10 cellular contexts compared by ENCODE assay signal in the genomic region with DNA sequence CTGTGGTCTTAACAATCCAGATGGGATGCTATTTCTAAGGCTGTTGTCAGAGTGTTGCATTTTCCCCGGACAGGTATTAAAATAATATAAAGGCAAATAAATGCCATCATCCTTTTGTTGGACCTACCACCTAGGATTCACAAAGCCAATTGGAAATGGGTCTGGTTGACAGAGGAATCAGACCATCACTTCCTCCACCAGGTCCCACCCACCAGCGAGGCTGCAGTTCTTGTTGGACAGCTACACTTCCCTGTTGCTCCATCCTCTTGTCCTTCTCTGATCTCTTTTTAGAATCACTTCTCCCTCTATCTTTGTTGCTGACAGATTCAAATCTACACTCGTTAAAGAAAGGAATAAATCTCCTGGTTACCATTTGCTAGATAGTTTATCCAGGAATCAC. TPM values are rescaled to one million over a fixed set of nuclear protein-coding genes. Genes with fewer than 3 reads are reported as not detected.
DNase-seq lines count a peak whose midpoint lies in the region; ATAC-seq and TF ChIP-seq lines count a peak whose summit lies in the region.
"Had no signal": no experiment of that assay in that cellular context is flagged by ENCODE, and none has a peak within 500 bp of the region (broad histone marks: within the 10 kb centered on the region; RNA-seq: fewer than 3 reads in every experiment).

No MANE protein-coding gene starts in this region.

- TF ChIP-seq CTCF in endodermal cell (conservative IDR thresholded peaks at IDR 0.05) = no peak

- no peaks in the 10 kb centered on the region for H3K9me3 Mint-ChIP-seq in endodermal cell
- H3K9me3 Mint-ChIP-seq in stimulated activated effector memory CD8-positive, alpha-beta T cell treated with anti-CD3 and anti-CD28 coated beads, Interleukin-12 subunit alpha, Interleukin-12 subunit beta, amount 100 ng/mL, for 72 hours = no peaks in the 10 kb centered on the region
- H3K9me3 Mint-ChIP-seq: dendritic cell treated with granulocyte-macrophage colony-stimulating factor and Interleukin-4, amounts not matched to agents 40 ng/mL and 50 ng/mL, for 4 days had no signal

- H3K27ac ChIP-seq in endodermal cell (ENCODE audit: low read depth, low read length) = peak overlapping the region; percentile 97

- WGBS in endodermal cell (ENCODE audit: insufficient coverage in 1 of 2, insufficient read length in 1 of 2), 2 experiments = 46 to 80% methylated on average over 1 to 3 of the region's 3 CpGs

- peaks cover 21% of the 10 kb centered on the region for H3K4me1 Mint-ChIP-seq in endodermal cell
- H3K4me1 Mint-ChIP-seq in stimulated activated effector memory CD8-positive, alpha-beta T cell treated with anti-CD3 and anti-CD28 coated beads, Interleukin-12 subunit alpha, Interleukin-12 subunit beta, amount 100 ng/mL, for 72 hours = peaks cover 56% of the 10 kb centered on the region

- no peak for ATAC-seq in stimulated activated effector memory CD8-positive, alpha-beta T cell treated with anti-CD3 and anti-CD28 coated beads, Interleukin-12 subunit alpha, Interleukin-12 subunit beta, amount 100 ng/mL, for 72 hours
- no peak for ATAC-seq in HG03196 (IDR thresholded peaks at IDR 0.05; ENCODE audit: unreplicated experiment)
- ATAC-seq in GM19463 (IDR thresholded peaks at IDR 0.05; ENCODE audit: unreplicated experiment) = no peak

- no peak overlapping the region for H3K27ac Mint-ChIP-seq in endodermal cell
- H3K27ac Mint-ChIP-seq in stimulated activated effector memory CD8-positive, alpha-beta T cell treated with anti-CD3 and anti-CD28 coated beads, Interleukin-12 subunit alpha, Interleukin-12 subunit beta, amount 100 ng/mL, for 72 hours = peak overlapping the region; percentile 94

- no peaks in the 10 kb centered on the region for H3K27me3 ChIP-seq in endodermal cell (ENCODE audit: control insufficient read depth, insufficient read depth, low read length, poor library complexity, severe bottlenecking)

- DNase-seq in activated naive CD4-positive, alpha-beta T cell treated with Interleukin-2 at 50 U/mL for 16 hours = peak; percentile 12
- DNase-seq in activated naive CD4-positive, alpha-beta T cell (lab: John Stamatoyannopoulos, UW) = no peak
- DNase-seq in NOMO-1 treated with dmso at 0.1 percent for 144 hours (lab: John Stamatoyannopoulos, UW; ENCODE audit: unreplicated experiment) = peak; percentile 51
- DNase-seq in endodermal cell = peak; percentile 64
- DNase-seq in stimulated activated effector memory CD8-positive, alpha-beta T cell treated with anti-CD3 and anti-CD28 coated beads, Interleukin-12 subunit alpha, Interleukin-12 subunit beta, amount 100 ng/mL, for 72 hours (ENCODE audit: low spot score in 2 of 2) = no peak
- no peak for DNase-seq in activated CD8-positive, alpha-beta memory T cell treated with anti-CD3 and anti-CD28 coated beads for 24 hours
- DNase-seq: NCI-H1436 treated with DMSO at 0.1 percent for 48 hours had no signal

- no peaks in the 10 kb centered on the region for H3K36me3 ChIP-seq in endodermal cell (ENCODE audit: control insufficient read depth, insufficient read depth, low read length)

- peak overlapping the region; percentile 71 for H3K4me3 Mint-ChIP-seq in endodermal cell
- peak overlapping the region; percentile 93 for H3K4me3 Mint-ChIP-seq in stimulated activated effector memory CD8-positive, alpha-beta T cell treated with anti-CD3 and anti-CD28 coated beads, Interleukin-12 subunit alpha, Interleukin-12 subunit beta, amount 100 ng/mL, for 72 hours

- H3K9ac ChIP-seq in endodermal cell (ENCODE audit: extremely low read depth, low read length, poor library complexity, severe bottlenecking) = no peak overlapping the region

- H3K4me1 ChIP-seq in endodermal cell (ENCODE audit: control insufficient read depth, insufficient read depth, low read length) = peaks cover 4% of the 10 kb centered on the region

- peak overlapping the region; percentile 84 for H3K4me3 ChIP-seq in endodermal cell (ENCODE audit: low read length)

- no peaks in the 10 kb centered on the region for H3K9me3 ChIP-seq in endodermal cell (ENCODE audit: control insufficient read depth, low read length)

- H3K36me3 Mint-ChIP-seq in endodermal cell (ENCODE audit: low read depth) = no peaks in the 10 kb centered on the region
- no peaks in the 10 kb centered on the region for H3K36me3 Mint-ChIP-seq in stimulated activated effector memory CD8-positive, alpha-beta T cell treated with anti-CD3 and anti-CD28 coated beads, Interleukin-12 subunit alpha, Interleukin-12 subunit beta, amount 100 ng/mL, for 72 hours

- H3K27me3 Mint-ChIP-seq in endodermal cell (ENCODE audit: insufficient read depth) = peaks cover 6% of the 10 kb centered on the region

RNA-seq across cellular contexts. Expression of a gene that starts 1.1 kb away (rescaled TPM):
- 1 to 10 TPM; 1.1 to 3.8 TPM for total RNA-seq in endodermal cell
- 22.4 TPM for polyA plus RNA-seq in endodermal cell (2013, experiment 1 of 2)
- polyA plus RNA-seq in endodermal cell (2013, experiment 2 of 2) = 22.4 TPM

RNA-seq across cellular contexts. Expression of a gene that starts 1.2 kb away (rescaled TPM):
- 10 to 100 TPM; 12.5 to 17.0 TPM for total RNA-seq in endodermal cell
- polyA plus RNA-seq in endodermal cell (2013, experiment 1 of 2) = 11.9 TPM
- 10.2 TPM for polyA plus RNA-seq in endodermal cell (2013, experiment 2 of 2)

RNA-seq across cellular contexts. Expression of a gene that starts 26.3 kb away (rescaled TPM):
- 100 to 1,000 TPM; 492 to 493 TPM for total RNA-seq in endodermal cell
- 367 TPM for polyA plus RNA-seq in endodermal cell (2013, experiment 1 of 2)
- 349 TPM for polyA plus RNA-seq in endodermal cell (2013, experiment 2 of 2)

Comparison
In these comparisons a context has a peak if more than half of its experiments do, and no peak if none do; other contexts are left out.
1. DNase-seq: peak in activated naive CD4-positive, alpha-beta T cell treated with Interleukin-2 at 50 U/mL for 16 hours (single experiment), NOMO-1 treated with dmso at 0.1 percent for 144 hours (single experiment) and endodermal cell (single experiment); none in activated naive CD4-positive, alpha-beta T cell (0 of 4), stimulated activated effector memory CD8-positive, alpha-beta T cell treated with anti-CD3 and anti-CD28 coated beads, Interleukin-12 subunit alpha, Interleukin-12 subunit beta, amount 100 ng/mL, for 72 hours (0 of 2) and activated CD8-positive, alpha-beta memory T cell treated with anti-CD3 and anti-CD28 coated beads for 24 hours (single experiment).